Comparison of ENCODE assay signal across 6 cellular contexts in the genomic region with DNA sequence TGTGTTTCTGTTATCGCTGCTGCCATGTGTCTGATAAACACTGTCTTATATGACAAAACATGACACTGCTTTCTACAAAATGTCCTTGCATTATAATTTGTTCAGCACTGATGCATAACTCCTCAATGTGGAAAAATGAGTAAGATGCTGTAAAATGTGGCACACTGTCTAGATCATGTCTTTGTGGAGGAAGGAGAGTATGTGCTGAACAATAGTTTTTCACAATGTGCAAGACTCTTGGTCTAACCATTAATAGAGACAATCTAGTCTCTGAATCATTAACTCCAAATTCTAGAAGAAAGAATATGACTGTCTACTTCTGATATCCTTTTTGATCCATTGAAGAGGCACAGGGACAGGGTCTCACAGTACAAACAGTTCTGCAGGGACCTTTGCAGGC.
"Had no signal": no experiment of that assay in that cellular context is flagged by ENCODE, and none has a peak within 500 bp of the region (broad histone marks: within the 10 kb centered on the region; RNA-seq: fewer than 3 reads in every experiment).

No MANE protein-coding gene starts in this region.

- H3K4me3 ChIP-seq: GM23338 had no signal

- H3K4me1 Mint-ChIP-seq: IgD-negative memory B cell had no signal

- H2AFZ ChIP-seq: GM23338 had no signal

- H3K27me3 Mint-ChIP-seq: IgD-negative memory B cell had no signal

- DNase-seq: H9, HCEC 1CT had no signal

- H3K27ac Mint-ChIP-seq: GM23338, H9, IgD-negative memory B cell had no signal

- H3K4me3 Mint-ChIP-seq: GM23338, H9, IgD-negative memory B cell had no signal

- ATAC-seq: GM23338, HepG2 had no signal

- H3K4me2 ChIP-seq: GM23338 had no signal

- H3K36me3 Mint-ChIP-seq: IgD-negative memory B cell had no signal

- H3K9me3 Mint-ChIP-seq: GM23338, H9 had no signal

- H3K27ac ChIP-seq: HL-60 had no signal
